ENCODE assay signal across 24 cellular contexts in the genomic region with DNA sequence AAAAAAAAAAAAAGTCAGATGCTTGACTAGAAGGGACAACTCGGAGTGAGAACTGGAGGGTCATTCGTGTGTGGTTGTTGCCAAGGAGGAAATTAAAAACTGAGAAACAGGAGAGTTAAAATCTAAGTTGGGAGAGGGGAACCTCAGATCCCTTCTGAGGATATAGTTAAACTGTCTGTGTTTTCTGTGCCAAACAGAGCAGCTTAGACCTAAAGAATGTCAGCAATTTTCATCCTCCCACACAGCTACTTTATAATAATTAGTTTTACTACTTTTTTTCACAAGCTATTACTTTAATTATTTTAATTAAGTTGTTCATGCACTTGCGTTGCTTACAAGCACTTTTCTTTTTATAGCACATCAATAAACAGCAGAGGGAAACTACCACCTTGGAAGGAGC.
DNase-seq lines count a peak whose midpoint lies in the region; ATAC-seq, FAIRE-seq and TF ChIP-seq lines count a peak whose summit lies in the region.
"Had no signal": no experiment of that assay in that cellular context is flagged by ENCODE, and none has a peak within 500 bp of the region (broad histone marks: within the 10 kb centered on the region; RNA-seq: fewer than 3 reads in every experiment).

No MANE protein-coding gene starts in this region.

- ATAC-seq in A549 = no peak
- ATAC-seq in PC-3 = no peak
- ATAC-seq in HG03439 (IDR thresholded peaks at IDR 0.05; ENCODE audit: unreplicated experiment) = no peak
- no peak for ATAC-seq in GM21825 (IDR thresholded peaks at IDR 0.05; ENCODE audit: unreplicated experiment)
- ATAC-seq in HG03432 (IDR thresholded peaks at IDR 0.05; ENCODE audit: unreplicated experiment) = no peak
- ATAC-seq: activated naive CD8-positive, alpha-beta T cell treated with anti-CD3 and anti-CD28 coated beads, Interleukin-2, amount 50 U/mL, for 24 hours; CD8-positive, alpha-beta T cell; foreskin keratinocyte; naive thymus-derived CD4-positive, alpha-beta T cell; T-helper 17 cell had no signal

- H3K27ac ChIP-seq in A549 (peak overlapping the region; percentile 55 to 74; a peak in 4 of 6 replicates), PC-3 (ENCODE audit: low read length) (peak overlapping the region; percentile 21), trophoblast cell (ENCODE audit: low read depth, low read length) (peak overlapping the region; percentile 87)
- H3K27ac ChIP-seq: foreskin keratinocyte had no signal

- peak overlapping the region; percentile 97 for H2BK120ac ChIP-seq in trophoblast cell (ENCODE audit: insufficient read depth, low read length, poor library complexity)

- intact Hi-C loops in PC-3 (cut with micrococcal nuclease) = loop anchor here (10.0 kb wide), 1 partner anchor 471 kb away; no protein-coding TSS in a partner anchor

- BruUV-seq in PC-3 (replicated peaks; lab: Mats Ljungman, UMichigan) = no TSS peak

- H4K91ac ChIP-seq in trophoblast cell (ENCODE audit: low read depth, low read length) = peak overlapping the region; percentile 93

- FAIRE-seq in A549 (lab: Jason Lieb, UNC) = no peak
- FAIRE-seq: GM19239 had no signal

- POLR2A ChIA-PET in A549 (lab: Yijun Ruan, JAX) (no interaction called here), PC-3 (lab: Charles Lee; ENCODE audit: unreplicated experiment) (interaction anchor here (1.7 kb wide), 1 partner anchor 97 kb away, joined by 14 read pairs; a partner anchor contains a TSS)

- 83% methylated on average over 3 of the region's 3 CpGs for WGBS in A549 (ENCODE audit: missing lambda C conversion rate)
- WGBS in trophoblast cell (ENCODE audit: extremely low coverage, insufficient coverage, insufficient read length) = no CpG with 5 or more reads among the region's 3 CpGs

- no peaks in the 10 kb centered on the region for H3F3A ChIP-seq in PC-3 (ENCODE audit: low read length, unreplicated experiment)

- H3K4ac ChIP-seq in trophoblast cell (ENCODE audit: low read depth, low read length) = peak overlapping the region; percentile 78

- H3K79me1 ChIP-seq in trophoblast cell (ENCODE audit: low read length) = peaks cover 16% of the 10 kb centered on the region

- no peak overlapping the region for H3K9ac ChIP-seq in PC-3 (ENCODE audit: low read length)
- no peak overlapping the region for H3K9ac ChIP-seq in trophoblast cell (ENCODE audit: low read length)

- H4K12ac ChIP-seq in trophoblast cell (ENCODE audit: low read depth, low read length) = no peak overlapping the region

- H3K23ac ChIP-seq in trophoblast cell (ENCODE audit: low read length) = no peak overlapping the region

- TF ChIP-seq RAD21 in A549 (conservative IDR thresholded peaks at IDR 0.05 in 1 of 2, IDR thresholded peaks at IDR 0.05 in 1 of 2) = no peak

- peak overlapping the region; percentile 96 for H3K18ac ChIP-seq in trophoblast cell (ENCODE audit: low read length)

- H3K79me2 ChIP-seq in PC-3 (ENCODE audit: low read length) (peaks cover 34% of the 10 kb centered on the region), trophoblast cell (ENCODE audit: control insufficient read depth, insufficient read depth, low read length, poor library complexity) (peaks cover 3% of the 10 kb centered on the region)

- DNase-seq in A549 (ENCODE audit: low read depth in 1 of 2, low spot score in 1 of 2) = no peak
- no peak for DNase-seq in PC-3
- peak; percentile 17 for DNase-seq in fibroblast of peridontal ligament (ENCODE audit: extremely low read depth)
- DNase-seq in trophoblast cell = no peak
- DNase-seq in NCI-H2227 treated with DMSO at 0.1 percent for 48 hours (lab: John Stamatoyannopoulos, UW) = no peak
- DNase-seq: activated CD8-positive, alpha-beta memory T cell treated with anti-CD3 and anti-CD28 coated beads for 24 hours; activated naive CD8-positive, alpha-beta T cell treated with anti-CD3 and anti-CD28 coated beads, Interleukin-2, amount 50 U/mL, for 24 hours; CD8-positive, alpha-beta T cell; DMS79; endodermal cell; foreskin keratinocyte; MM.1S; naive thymus-derived CD4-positive, alpha-beta T cell; NCI-H1694 treated with DMSO at 0.1 percent for 48 hours; NK-92 treated with Interleukin-12 subunit alpha and Interleukin-12 subunit beta, amount 100 ng/mL, for 24 hours; posterior cingulate gyrus; SHP77; stimulated activated CD4-positive, alpha-beta T cell treated with anti-CD3 and anti-CD28 coated beads, Interleukin-12 subunit alpha, Interleukin-12 subunit beta, amount 100 ng/mL, for 4 hours; T-helper 17 cell; transverse colon had no signal

- TF ChIP-seq CTCF in A549 (IDR thresholded peaks at IDR 0.05) (no peak), PC-3 (conservative IDR thresholded peaks at IDR 0.05; ENCODE audit: low read depth, low read length) (no peak)

- H2AK5ac ChIP-seq in trophoblast cell (ENCODE audit: low read length) = peak overlapping the region; percentile 95

- TF ChIP-seq EP300 in A549 (IDR thresholded peaks at IDR 0.05) = no peak

- no peaks in the 10 kb centered on the region for H3K9me2 ChIP-seq in PC-3 (replicated peaks; ENCODE audit: low read length)

- peak overlapping the region; percentile 8; the same call in 1 of the 2 replicates for H2AFZ ChIP-seq in PC-3 (ENCODE audit: low read length)
- peak overlapping the region; percentile 30 for H2AFZ ChIP-seq in trophoblast cell (ENCODE audit: insufficient read depth, low read length, poor library complexity)

- no peaks in the 10 kb centered on the region for H3K27me3 ChIP-seq in PC-3 (ENCODE audit: low read length)
- no peaks in the 10 kb centered on the region for H3K27me3 ChIP-seq in trophoblast cell (ENCODE audit: insufficient read depth, low read length)
- H3K27me3 ChIP-seq: foreskin keratinocyte, transverse colon had no signal

- H4K20me1 ChIP-seq in PC-3 (ENCODE audit: low read length) = no peaks in the 10 kb centered on the region

- no peak overlapping the region for H3K4me2 ChIP-seq in A549
- H3K4me2 ChIP-seq in PC-3 (ENCODE audit: low read length) = no peak overlapping the region
- H3K4me2 ChIP-seq in trophoblast cell (ENCODE audit: low read length) = no peak overlapping the region

- no peak for TF ChIP-seq POLR2A in A549 (IDR thresholded peaks at IDR 0.05; ENCODE audit: low read length)

- no peaks in the 10 kb centered on the region for H3K36me3 ChIP-seq in PC-3 (ENCODE audit: low read depth, low read length)
- no peaks in the 10 kb centered on the region for H3K36me3 ChIP-seq in trophoblast cell (ENCODE audit: control insufficient read depth in 1 of 2, insufficient read depth in 2 of 2, low read length in 2 of 2)
- H3K36me3 ChIP-seq: transverse colon had no signal

- peak overlapping the region; percentile 81 for H4K8ac ChIP-seq in trophoblast cell (ENCODE audit: low read depth, low read length)

- CTCF ChIA-PET in A549 (lab: Yijun Ruan, JAX) (interaction anchor here (0.9 to 18.8 kb wide), 14 partner anchors 10 to 299 kb away, joined by 3 to 840 read pairs (median 16); a partner anchor contains a TSS), PC-3 (lab: Charles Lee) (interaction anchor here (1.1 to 3.1 kb wide), 4 partner anchors 129 to 308 kb away, joined by 3 to 36 read pairs (median 26); no protein-coding TSS in a partner anchor)

- H3K4me3 ChIP-seq in A549 (no peak overlapping the region), PC-3 (ENCODE audit: low read length) (no peak overlapping the region), trophoblast cell (ENCODE audit: low read depth, low read length) (no peak overlapping the region)
- H3K4me3 ChIP-seq: transverse colon had no signal

- H3K4me1 ChIP-seq in A549 (peaks cover 36% of the 10 kb centered on the region), PC-3 (ENCODE audit: insufficient read depth, low read length) (peaks cover 49% of the 10 kb centered on the region), trophoblast cell (ENCODE audit: control insufficient read depth in 1 of 2, insufficient read depth in 2 of 2, low read length in 2 of 2) (peaks cover 10 to 26% of the 10 kb centered on the region in 2 experiments)
- H3K4me1 ChIP-seq: transverse colon had no signal

- peak overlapping the region; percentile 87 for H3K14ac ChIP-seq in trophoblast cell (ENCODE audit: low read length)

- H2BK12ac ChIP-seq in trophoblast cell (ENCODE audit: low read length) = peak overlapping the region; percentile 96

- H3K9me3 ChIP-seq in A549 (no peaks in the 10 kb centered on the region), PC-3 (ENCODE audit: low read length) (no peaks in the 10 kb centered on the region), trophoblast cell (ENCODE audit: insufficient read depth, low read depth, low read length) (no peaks in the 10 kb centered on the region)
- H3K9me3 ChIP-seq: transverse colon had no signal

- peak overlapping the region; percentile 86 for H2BK5ac ChIP-seq in trophoblast cell (ENCODE audit: low read depth, low read length, poor library complexity)

TF ChIP-seq in A549, 52 proteins besides CTCF, POLR2A, EP300 and RAD21 (continues in another document):
- TF ChIP-seq MAFK (IDR thresholded peaks at IDR 0.05; ENCODE audit: partially characterized antibody) (no peak), HOXB13 (CRISPR knock-in tag; IDR thresholded peaks at IDR 0.05; ENCODE audit: low read depth) (no peak), NFE2L2 (conservative IDR thresholded peaks at IDR 0.05; ENCODE audit: low read length) (no peak), CHD4 (IDR thresholded peaks at IDR 0.05; ENCODE audit: borderline replicate concordance) (no peak), ZFP36 (IDR thresholded peaks at IDR 0.05; ENCODE audit: borderline replicate concordance, partially characterized antibody) (no peak), JUNB (IDR thresholded peaks at IDR 0.05) (no peak), HOXB5 (CRISPR knock-in tag; IDR thresholded peaks at IDR 0.05) (no peak), ESRRA (IDR thresholded peaks at IDR 0.05; ENCODE audit: borderline replicate concordance, low read length) (no peak)
- TF ChIP-seq, protein P1, sequence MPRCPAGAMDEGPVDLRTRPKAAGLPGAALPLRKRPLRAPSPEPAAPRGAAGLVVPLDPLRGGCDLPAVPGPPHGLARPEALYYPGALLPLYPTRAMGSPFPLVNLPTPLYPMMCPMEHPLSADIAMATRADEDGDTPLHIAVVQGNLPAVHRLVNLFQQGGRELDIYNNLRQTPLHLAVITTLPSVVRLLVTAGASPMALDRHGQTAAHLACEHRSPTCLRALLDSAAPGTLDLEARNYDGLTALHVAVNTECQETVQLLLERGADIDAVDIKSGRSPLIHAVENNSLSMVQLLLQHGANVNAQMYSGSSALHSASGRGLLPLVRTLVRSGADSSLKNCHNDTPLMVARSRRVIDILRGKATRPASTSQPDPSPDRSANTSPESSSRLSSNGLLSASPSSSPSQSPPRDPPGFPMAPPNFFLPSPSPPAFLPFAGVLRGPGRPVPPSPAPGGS (IDR thresholded peaks at IDR 0.05) = no peak
- TF ChIP-seq, protein P2, sequence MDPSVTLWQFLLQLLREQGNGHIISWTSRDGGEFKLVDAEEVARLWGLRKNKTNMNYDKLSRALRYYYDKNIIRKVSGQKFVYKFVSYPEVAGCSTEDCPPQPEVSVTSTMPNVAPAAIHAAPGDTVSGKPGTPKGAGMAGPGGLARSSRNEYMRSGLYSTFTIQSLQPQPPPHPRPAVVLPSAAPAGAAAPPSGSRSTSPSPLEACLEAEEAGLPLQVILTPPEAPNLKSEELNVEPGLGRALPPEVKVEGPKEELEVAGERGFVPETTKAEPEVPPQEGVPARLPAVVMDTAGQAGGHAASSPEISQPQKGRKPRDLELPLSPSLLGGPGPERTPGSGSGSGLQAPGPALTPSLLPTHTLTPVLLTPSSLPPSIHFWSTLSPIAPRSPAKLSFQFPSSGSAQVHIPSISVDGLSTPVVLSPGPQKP (IDR thresholded peaks at IDR 0.05; ENCODE audit: low read depth, low read length) = no peak

Comparison
In these comparisons a context has a peak if more than half of its experiments do, and no peak if none do; other contexts are left out.
1. H3K27ac ChIP-seq: peak in every context shown above with its lines; median percentile 87 in trophoblast cell; 64 in A549; 21 in PC-3.